Comparison of ENCODE assay signal across 11 cellular contexts in the genomic region with DNA sequence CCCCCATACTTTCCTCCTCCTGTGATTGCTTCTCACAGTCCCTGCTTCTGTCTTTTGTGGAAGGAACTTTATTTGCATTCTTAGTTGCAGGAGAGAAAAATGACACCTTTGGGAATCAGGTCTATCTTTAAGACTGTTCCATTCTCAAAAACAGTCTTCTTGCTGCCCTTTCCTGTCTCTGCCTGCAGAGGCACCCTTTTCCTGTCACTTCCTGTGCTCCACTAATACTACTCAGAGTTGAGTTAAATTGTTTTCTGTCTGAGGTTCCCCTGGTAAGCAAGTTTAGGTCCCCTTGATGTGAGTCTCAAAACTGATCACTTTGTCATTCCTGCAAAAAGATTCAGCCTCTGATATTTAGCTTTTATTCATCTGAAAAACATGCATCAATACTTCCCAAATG.
DNase-seq lines count a peak whose midpoint lies in the region; ATAC-seq, FAIRE-seq and TF ChIP-seq lines count a peak whose summit lies in the region.
"Had no signal": no experiment of that assay in that cellular context is flagged by ENCODE, and none has a peak within 500 bp of the region (broad histone marks: within the 10 kb centered on the region; RNA-seq: fewer than 3 reads in every experiment).

No MANE protein-coding gene starts in this region.

- no peak overlapping the region for H3K4me3 Mint-ChIP-seq in type B pancreatic cell

- TF ChIP-seq RAD21 in HepG2 (CRISPR knock-in tag; IDR thresholded peaks at IDR 0.05) (no peak), GM12878 (IDR thresholded peaks at IDR 0.05; ENCODE audit: insufficient read depth, low read depth, low read length) (peak; percentile 66)

- FAIRE-seq in HepG2 (lab: Jason Lieb, UNC), result no peak
- peak; percentile 35 for FAIRE-seq in GM12878 (lab: Jason Lieb, UNC)

- H3K9ac ChIP-seq in HepG2 (ENCODE audit: insufficient read depth, low read depth, low read length) (no peak overlapping the region), GM12878 (ENCODE audit: control insufficient read depth, insufficient read depth, low read length) (no peak overlapping the region)

- TF ChIP-seq POLR2A in HepG2 (IDR thresholded peaks at IDR 0.05; ENCODE audit: insufficient read depth in 1 of 2, low read depth in 2 of 2, low read length in 2 of 2) (no peak), right lobe of liver (IDR thresholded peaks at IDR 0.05) (no peak), GM12878 (IDR thresholded peaks at IDR 0.05; ENCODE audit: low read depth, low read length) (no peak)

- BruUV-seq in HepG2 (replicated peaks; lab: Mats Ljungman, UMichigan), result no TSS peak
- no TSS peak for BruUV-seq in GM12878 (replicated peaks; lab: Mats Ljungman, UMichigan)

- H3K4me2 ChIP-seq in HepG2 (ENCODE audit: low read depth, low read length) (no peak overlapping the region), GM12878 (ENCODE audit: control insufficient read depth, insufficient read depth) (no peak overlapping the region)

- no peaks in the 10 kb centered on the region for H3K27me3 Mint-ChIP-seq in type B pancreatic cell

- H3K27ac Mint-ChIP-seq in type B pancreatic cell, result no peak overlapping the region

- H3K27me3 ChIP-seq in HepG2 (ENCODE audit: control insufficient read depth in 1 of 2, insufficient read depth in 2 of 2, low read length in 2 of 2) (no peaks in the 10 kb centered on the region), right lobe of liver (no peaks in the 10 kb centered on the region), GM12878 (replicated peaks in 1 of 2; ENCODE audit: control insufficient read depth in 2 of 2, insufficient read depth in 2 of 2, low read length in 1 of 2) (no peaks in the 10 kb centered on the region)

- H3K79me2 ChIP-seq in HepG2 (ENCODE audit: insufficient read depth, low read length) (no peaks in the 10 kb centered on the region), GM12878 (ENCODE audit: control insufficient read depth, insufficient read depth, low read length) (no peaks in the 10 kb centered on the region)

- H3K4me1 ChIP-seq in HepG2 (ENCODE audit: insufficient read depth, low read length) (no peaks in the 10 kb centered on the region), right lobe of liver (no peaks in the 10 kb centered on the region), GM12878 (ENCODE audit: control insufficient read depth, insufficient read depth, low read length) (no peaks in the 10 kb centered on the region)

- CTCF ChIA-PET in HepG2 (lab: Yijun Ruan, JAX; ENCODE audit: low intra/inter-chr PET ratio, low total read pairs) (no interaction called here), GM12878 (lab: Yijun Ruan, JAX) (interaction anchor here (0.6 to 1.7 kb wide), 7 partner anchors 11 to 338 kb away, joined by 3 to 4 read pairs (median 3); no protein-coding TSS in a partner anchor)

- peaks cover 6% of the 10 kb centered on the region for H3K4me1 Mint-ChIP-seq in type B pancreatic cell (ENCODE audit: unreplicated experiment)

- DNase-seq in HepG2 (ENCODE audit: low spot score) (no peak), right lobe of liver (no peak), GM12878 (ENCODE audit: low read depth, low spot score) (peak; percentile 7), type B pancreatic cell (ENCODE audit: extremely low spot score, unreplicated experiment) (no peak), NCI-H2107 (lab: John Stamatoyannopoulos, UW) (no peak), dedifferentiated amniotic fluid mesenchymal stem cell (ENCODE audit: extremely low spot score) (no peak)
- DNase-seq: hippocampal formation; NCI-H187 treated with DMSO at 0.1 percent for 48 hours; stimulated activated CD4-positive, alpha-beta T cell treated with anti-CD3 and anti-CD28 coated beads, Interleukin-2, amount 100 ng/mL, for 24 hours had no signal

- SMC1A ChIA-PET in GM12878 (lab: Charles Lee; ENCODE audit: uncharacterized antibody, unreplicated experiment), result interaction anchor here (0.7 to 2.8 kb wide), 6 partner anchors 8 to 514 kb away, joined by 3 to 9 read pairs (median 4); no protein-coding TSS in a partner anchor

- H4K20me1 ChIP-seq in HepG2 (ENCODE audit: insufficient read depth, low read length) (no peaks in the 10 kb centered on the region), GM12878 (ENCODE audit: control insufficient read depth, insufficient read depth) (no peaks in the 10 kb centered on the region)

- H3K9me3 ChIP-seq in HepG2 (ENCODE audit: low read length) (peaks cover 4% of the 10 kb centered on the region; the same call in 1 of the 2 replicates), right lobe of liver (no peaks in the 10 kb centered on the region), GM12878 (replicated peaks; ENCODE audit: control insufficient read depth, insufficient read depth, low read length) (no peaks in the 10 kb centered on the region; the same call in 1 of the 3 replicates)

- in situ Hi-C loops in HepG2 (cut with HindIII; ENCODE audit: extremely low pct_ligation_motif_present, low pct_unique_long_range_greater_than_20kb) (no loop called here), GM12878 (cut with MboI) (no loop called here)

- no peak overlapping the region for H3K4me3 ChIP-seq in HepG2 (replicated peaks in 1 of 3; ENCODE audit: insufficient read depth in 1 of 3, low read depth in 2 of 3, low read length in 3 of 3)
- no peak overlapping the region for H3K4me3 ChIP-seq in right lobe of liver
- no peak overlapping the region for H3K4me3 ChIP-seq in GM12878

- ATAC-seq in HepG2, result no peak
- ATAC-seq in right lobe of liver, result no peak
- ATAC-seq in HG02981 (IDR thresholded peaks at IDR 0.05; ENCODE audit: unreplicated experiment), result peak; percentile 83
- ATAC-seq in GM12878, result peak; percentile 89
- no peak for ATAC-seq in HG03039 (IDR thresholded peaks at IDR 0.05; ENCODE audit: unreplicated experiment)

- POLR2A ChIA-PET in HepG2 (lab: Yijun Ruan, JAX), result no interaction called here
- POLR2A ChIA-PET in GM12878 (lab: Charles Lee), result no interaction called here

- TF ChIP-seq CTCF in HepG2 (CRISPR knock-in tag; IDR thresholded peaks at IDR 0.05) (no peak), right lobe of liver (IDR thresholded peaks at IDR 0.05) (peak in 2 of 4 donors; percentile 16 to 31), GM12878 (IDR thresholded peaks at IDR 0.05 in 2 of 3, conservative IDR thresholded peaks at IDR 0.05 in 1 of 3; ENCODE audit: control insufficient read depth in 2 of 3, extremely low read depth in 1 of 3, insufficient read depth in 1 of 3, low read depth in 3 of 3, low read length in 3 of 3) (peak; percentile 38 to 57 (median 56); a peak in 5 of 6 replicates), type B pancreatic cell (conservative IDR thresholded peaks at IDR 0.05) (peak; percentile 68)

- no peaks in the 10 kb centered on the region for H3K36me3 Mint-ChIP-seq in type B pancreatic cell

- no peak overlapping the region for H2AFZ ChIP-seq in HepG2 (ENCODE audit: low read length)
- H2AFZ ChIP-seq in GM12878 (ENCODE audit: control insufficient read depth, low read depth, low read length), result no peak overlapping the region; the same call in 1 of the 2 replicates

- intact Hi-C loops in HepG2 (cut with micrococcal nuclease; ENCODE audit: unreplicated experiment) (no loop called here), right lobe of liver (cut with DNase I) (no loop called here), GM12878 (cut with micrococcal nuclease; ENCODE audit: unreplicated experiment) (loop anchor here (5.0 kb wide), 2 partner anchors 161 to 529 kb away; no protein-coding TSS in a partner anchor)

- TF ChIP-seq EP300 in HepG2 (IDR thresholded peaks at IDR 0.05; ENCODE audit: low read depth in 2 of 2, low read length in 2 of 2), result no peak
- TF ChIP-seq EP300 in HepG2 (CRISPR knock-in tag; IDR thresholded peaks at IDR 0.05; ENCODE audit: borderline replicate concordance), result no peak
- TF ChIP-seq EP300 in GM12878 (IDR thresholded peaks at IDR 0.05; ENCODE audit: borderline replicate concordance in 1 of 2, control insufficient read depth in 1 of 2, low read depth in 2 of 2, low read length in 2 of 2), result no peak

- H3K36me3 ChIP-seq in HepG2 (replicated peaks in 1 of 2; ENCODE audit: control insufficient read depth in 1 of 2, insufficient read depth in 2 of 2, low read length in 2 of 2) (no peaks in the 10 kb centered on the region), right lobe of liver (no peaks in the 10 kb centered on the region), GM12878 (ENCODE audit: control insufficient read depth in 2 of 2, insufficient read depth in 2 of 2, low read length in 1 of 2) (no peaks in the 10 kb centered on the region)

- no peaks in the 10 kb centered on the region for H3K9me3 Mint-ChIP-seq in type B pancreatic cell

- RAD21 ChIA-PET in GM12878 (lab: Charles Lee; ENCODE audit: unreplicated experiment), result no interaction called here

- H3K27ac ChIP-seq in HepG2 (ENCODE audit: extremely low read length, insufficient read depth, low read length), result no peak overlapping the region
- H3K27ac ChIP-seq in right lobe of liver, result no peak overlapping the region
- no peak overlapping the region for H3K27ac ChIP-seq in GM12878 (ENCODE audit: control insufficient read depth, insufficient read depth)

TF ChIP-seq in HepG2, 621 proteins besides CTCF, POLR2A, EP300 and RAD21:
- no peak for TF ChIP-seq SKI (IDR thresholded peaks at IDR 0.05; ENCODE audit: partially characterized antibody)
- peak; percentile 19; the same call in 1 of the 2 replicates for TF ChIP-seq STAG1 (CRISPR knock-in tag; IDR thresholded peaks at IDR 0.05)

TF ChIP-seq in GM12878, 131 proteins besides CTCF, POLR2A, EP300 and RAD21:
- TF ChIP-seq SPI1 (IDR thresholded peaks at IDR 0.05; ENCODE audit: borderline replicate concordance, insufficient read depth, low read depth, low read length) (0 out of 2 replicates have a peak, but pooled peaks have one; percentile 5), DPF2 (IDR thresholded peaks at IDR 0.05) (no peak), SMC3 (IDR thresholded peaks at IDR 0.05; ENCODE audit: borderline replicate concordance, low read length) (peak; percentile 22; the same call in 1 of the 2 replicates)
TF ChIP-seq in GM12878: peak in this region for 2.

Comparison
In these comparisons a context has a peak if more than half of its experiments do, and no peak if none do; other contexts are left out.
1. ATAC-seq: peak in HG02981 (single experiment) and GM12878 (single experiment); none in HepG2 (single experiment), right lobe of liver (0 of 4) and HG03039 (single experiment).